ENCODE assay signal across 1 cellular context in genomic region chr15:78942741-78943140, GRCh38.
TF ChIP-seq lines count a peak whose summit lies in the region.

No MANE protein-coding gene starts in this region.

TF ChIP-seq in GM12878, 131 proteins besides CTCF, POLR2A, EP300 and RAD21:
- TF ChIP-seq ELK1 (IDR thresholded peaks at IDR 0.05; ENCODE audit: low read depth, low read length) (no peak), ZNF592 (IDR thresholded peaks at IDR 0.05) (no peak), SPI1 (IDR thresholded peaks at IDR 0.05; ENCODE audit: borderline replicate concordance, insufficient read depth, low read depth, low read length) (no peak), MEF2B (IDR thresholded peaks at IDR 0.05; ENCODE audit: partially characterized antibody, poor library complexity, severe bottlenecking) (peak; percentile 79), RB1 (IDR thresholded peaks at IDR 0.05; ENCODE audit: borderline replicate concordance) (no peak), POLR2AphosphoS5 (IDR thresholded peaks at IDR 0.05; ENCODE audit: low read length) (peak; percentile 19; the same call in 1 of the 2 replicates), CBX5 (IDR thresholded peaks at IDR 0.05; ENCODE audit: low read depth) (no peak), ZNF217 (IDR thresholded peaks at IDR 0.05) (no peak), FOXM1 (IDR thresholded peaks at IDR 0.05; ENCODE audit: low read depth, low read length) (no peak), NR2F1 (conservative IDR thresholded peaks at IDR 0.05) (no peak)
